ENCODE assay signal across 34 cellular contexts in genomic region chr2:103119352-103119751, GRCh38.
"Had no signal": no experiment of that assay in that cellular context is flagged by ENCODE, and none has a peak within 500 bp of the region (broad histone marks: within the 10 kb centered on the region; RNA-seq: fewer than 3 reads in every experiment).

No MANE protein-coding gene starts in this region.

- H3K36me3 ChIP-seq: neutrophil, ovary, spleen, suprapubic skin, thoracic aorta, thyroid gland, tibial nerve, upper lobe of left lung, vagina had no signal

- DNase-seq: naive thymus-derived CD8-positive, alpha-beta T cell; nephron progenitor cell; nucleus accumbens; ovary; posterior cingulate gyrus; psoas muscle; right cardiac atrium; spleen; stimulated activated CD4-positive, alpha-beta T cell treated with anti-CD3 and anti-CD28 coated beads, Interleukin-12 subunit alpha, Interleukin-12 subunit beta, amount 100 ng/mL, for 4 hours; stimulated activated CD4-positive, alpha-beta T cell treated with anti-CD3 and anti-CD28 coated beads, Interleukin-1b, Interleukin-23, amount 100 ng/mL, for 48 hours; stimulated activated CD4-positive, alpha-beta T cell treated with anti-CD3 and anti-CD28 coated beads, Interleukin-4, amount 100 ng/mL, for 1 hour; stimulated activated CD4-positive, alpha-beta T cell treated with anti-CD3 and anti-CD28 coated beads, Interleukin-4, amount 100 ng/mL, for 4 hours; stimulated activated CD8-positive, alpha-beta memory T cell treated with anti-CD3 and anti-CD28 coated beads, Interleukin-4, amount 100 ng/mL, for 48 hours; stimulated activated naive CD4-positive, alpha-beta T cell; stimulated activated naive CD8-positive, alpha-beta T cell treated with anti-CD3 and anti-CD28 coated beads, Interleukin-15, amount 100 ng/mL, for 72 hours; stimulated activated naive CD8-positive, alpha-beta T cell treated with anti-CD3 and anti-CD28 coated beads, Interleukin-15, Interleukin-2, amounts not matched to agents 100 U/mL and 50 U/mL, for 24 hours; substantia nigra; thyroid gland; trophoblast cell; upper lobe of left lung had no signal

- H3K9ac ChIP-seq: parathyroid adenoma had no signal

- H3K27me3 Mint-ChIP-seq: progenitor cell of endocrine pancreas; stimulated activated memory B cell treated with anti-CD40 and anti-IgM and Interleukin-4, amounts not matched to agents 10 μg/mL and 1 μg/mL and 100 μg/mL, for 72 hours; stimulated activated naive CD8-positive, alpha-beta T cell treated with anti-CD3 and anti-CD28 coated beads, Interleukin-15, amount 100 ng/mL, for 72 hours had no signal

- H2AFZ ChIP-seq: parathyroid adenoma had no signal

- H3K4me3 Mint-ChIP-seq: naive thymus-derived CD8-positive, alpha-beta T cell; natural killer cell treated with Interleukin-12 subunit alpha and Interleukin-12 subunit beta and Interleukin-15 and Interleukin-18, amount 100 ng/mL, for 72 hours; nephron progenitor cell; neural crest cell; stimulated activated memory B cell treated with anti-CD40 and anti-IgM and Interleukin-4, amounts not matched to agents 10 μg/mL and 1 μg/mL and 100 μg/mL, for 72 hours; stimulated activated naive CD8-positive, alpha-beta T cell treated with anti-CD3 and anti-CD28 coated beads, Interleukin-15, amount 100 ng/mL, for 72 hours had no signal

- FAIRE-seq: urothelium cell line had no signal

- H3K27ac Mint-ChIP-seq: naive thymus-derived CD8-positive, alpha-beta T cell; natural killer cell treated with Interleukin-12 subunit alpha and Interleukin-12 subunit beta and Interleukin-15 and Interleukin-18, amount 100 ng/mL, for 72 hours; nephron progenitor cell; progenitor cell of endocrine pancreas; stimulated activated memory B cell treated with anti-CD40 and anti-IgM and Interleukin-4, amounts not matched to agents 10 μg/mL and 1 μg/mL and 100 μg/mL, for 72 hours; stimulated activated naive CD8-positive, alpha-beta T cell treated with anti-CD3 and anti-CD28 coated beads, Interleukin-15, amount 100 ng/mL, for 72 hours had no signal

- H3K4me3 ChIP-seq: ovary, psoas muscle, skin epidermis, smooth muscle cell, spleen, suprapubic skin, thoracic aorta, thyroid gland, tibial nerve, upper lobe of left lung, vagina had no signal

- H3K79me2 ChIP-seq: parathyroid adenoma had no signal

- H3K27ac ChIP-seq: neutrophil, ovary, parathyroid adenoma, psoas muscle, skin epidermis, spleen, suprapubic skin, thoracic aorta, thyroid gland, tibial nerve, upper lobe of left lung, vagina had no signal

- H3K9me3 ChIP-seq: neutrophil, ovary, psoas muscle, spleen, suprapubic skin, thoracic aorta, thyroid gland, tibial nerve, upper lobe of left lung, vagina had no signal

- H3K4me1 Mint-ChIP-seq: naive thymus-derived CD8-positive, alpha-beta T cell; nephron progenitor cell; neural crest cell; stimulated activated memory B cell treated with anti-CD40 and anti-IgM and Interleukin-4, amounts not matched to agents 10 μg/mL and 1 μg/mL and 100 μg/mL, for 72 hours; stimulated activated naive CD8-positive, alpha-beta T cell treated with anti-CD3 and anti-CD28 coated beads, Interleukin-15, amount 100 ng/mL, for 72 hours had no signal

- H3K27me3 ChIP-seq: neutrophil, ovary, spleen, suprapubic skin, thyroid gland, tibial nerve, upper lobe of left lung, vagina had no signal

- ATAC-seq: naive thymus-derived CD8-positive, alpha-beta T cell; natural killer cell treated with Interleukin-12 subunit alpha and Interleukin-12 subunit beta and Interleukin-15 and Interleukin-18, amount 100 ng/mL, for 72 hours; psoas muscle; right cardiac atrium; sciatic nerve; stimulated activated memory B cell treated with anti-CD40 and anti-IgM and Interleukin-4, amounts not matched to agents 10 μg/mL and 1 μg/mL and 100 μg/mL, for 72 hours; stimulated activated naive CD8-positive, alpha-beta T cell treated with anti-CD3 and anti-CD28 coated beads, Interleukin-15, amount 100 ng/mL, for 72 hours; stimulated activated naive CD8-positive, alpha-beta T cell treated with anti-CD3 and anti-CD28 coated beads, Interleukin-15, Interleukin-2, amounts not matched to agents 100 U/mL and 50 U/mL, for 24 hours had no signal

- H3K4me2 ChIP-seq: smooth muscle cell had no signal

- H3K36me3 Mint-ChIP-seq: naive thymus-derived CD8-positive, alpha-beta T cell; natural killer cell treated with Interleukin-12 subunit alpha and Interleukin-12 subunit beta and Interleukin-15 and Interleukin-18, amount 100 ng/mL, for 72 hours; stimulated activated memory B cell treated with anti-CD40 and anti-IgM and Interleukin-4, amounts not matched to agents 10 μg/mL and 1 μg/mL and 100 μg/mL, for 72 hours had no signal

- H3K4me1 ChIP-seq: parathyroid adenoma, psoas muscle, spleen, suprapubic skin, thyroid gland, tibial nerve, upper lobe of left lung, vagina had no signal
